In genomic region chr1:12539320-12539704, GRCh38 we compare ENCODE assay signal across 1 cellular context.
TF ChIP-seq lines count a peak whose summit lies in the region.

No MANE protein-coding gene starts in this region.

TF ChIP-seq in IMR-90, 13 proteins besides CTCF, POLR2A, EP300 and RAD21:
- TF ChIP-seq MAZ (IDR thresholded peaks at IDR 0.05; ENCODE audit: borderline replicate concordance, low read depth, low read length), result no peak
- no peak for TF ChIP-seq ELK1 (IDR thresholded peaks at IDR 0.05; ENCODE audit: borderline replicate concordance, low read depth, low read length)
- TF ChIP-seq CHD1 (IDR thresholded peaks at IDR 0.05; ENCODE audit: low read depth, low read length), result no peak
- no peak for TF ChIP-seq FOS (IDR thresholded peaks at IDR 0.05; ENCODE audit: low read depth, low read length)
- TF ChIP-seq MXI1 (IDR thresholded peaks at IDR 0.05; ENCODE audit: borderline replicate concordance, low read depth, low read length), result no peak
- TF ChIP-seq NFE2L2 (IDR thresholded peaks at IDR 0.05; ENCODE audit: low read depth, low read length), result no peak
- TF ChIP-seq SMC3 (IDR thresholded peaks at IDR 0.05; ENCODE audit: low read depth, low read length), result no peak
- TF ChIP-seq BHLHE40 (IDR thresholded peaks at IDR 0.05; ENCODE audit: low read depth, low read length), result no peak
- TF ChIP-seq MAFK (IDR thresholded peaks at IDR 0.05; ENCODE audit: low read depth, low read length), result no peak
- TF ChIP-seq USF2 (IDR thresholded peaks at IDR 0.05; ENCODE audit: low read depth, low read length), result no peak
- no peak for TF ChIP-seq CEBPB (IDR thresholded peaks at IDR 0.05; ENCODE audit: low read depth, low read length)
TF ChIP-seq in IMR-90: peak in this region for 0.
